ENCODE assay signal across 8 cellular contexts in the genomic region with DNA sequence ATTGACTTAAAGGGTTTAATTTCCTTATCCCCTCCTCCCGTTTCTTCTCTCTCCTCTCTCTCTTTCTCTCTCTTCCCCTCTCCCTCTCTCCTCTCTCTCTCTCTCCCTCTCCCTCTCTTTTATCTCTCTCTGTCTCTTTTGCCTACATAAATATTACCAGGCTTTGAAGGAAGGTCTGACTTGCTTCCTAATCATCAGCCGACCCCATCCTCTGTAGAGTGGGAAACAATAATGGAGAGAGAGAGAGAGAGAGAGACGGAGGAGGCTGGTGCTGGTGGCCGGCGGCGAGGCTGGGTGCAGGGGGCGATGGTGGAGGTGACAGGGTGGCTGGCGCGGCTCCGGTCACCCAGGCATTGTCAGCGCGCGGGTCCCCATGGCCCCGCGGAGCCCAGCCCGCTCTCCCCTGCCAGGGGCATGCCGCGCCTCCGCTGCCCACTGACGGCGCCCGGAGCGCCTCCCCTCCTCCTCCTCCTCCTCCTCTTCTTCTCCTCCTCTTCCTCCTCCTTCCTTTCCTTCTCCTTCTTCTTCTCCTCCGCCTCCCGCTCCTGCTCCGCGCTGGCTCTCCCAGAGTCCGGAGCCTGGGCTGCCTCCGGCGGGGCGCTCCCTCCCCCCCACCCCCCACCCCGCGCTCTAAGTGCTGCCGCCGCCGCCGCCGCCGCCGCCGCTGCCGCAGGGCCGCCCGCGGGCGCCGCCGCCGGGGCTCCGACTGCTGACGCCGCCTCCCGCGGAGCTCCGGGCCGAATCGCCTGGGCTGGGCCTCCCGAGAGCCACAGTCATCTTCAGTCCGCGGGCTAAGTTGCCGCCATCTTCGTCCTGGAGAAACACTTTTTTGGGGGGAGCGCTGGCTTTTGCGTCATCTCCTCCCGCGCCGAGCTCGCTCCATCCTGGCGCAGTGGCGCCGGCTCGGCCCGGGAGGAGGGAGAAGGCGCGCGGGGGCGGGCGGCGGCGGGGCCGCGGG.
DNase-seq lines count a peak whose midpoint lies in the region; ATAC-seq and TF ChIP-seq lines count a peak whose summit lies in the region.

No MANE protein-coding gene starts in this region.

- intact Hi-C loops in stomach (cut with DNase I; ENCODE audit: low total_unique reads): no loop called here

- peaks cover 56% of the 10 kb centered on the region for H3K27me3 ChIP-seq in iPS-20b (ENCODE audit: insufficient read depth, low read length)
- H3K27me3 ChIP-seq in stomach: peaks cover 0 to 68% (median 31%) of the 10 kb centered on the region in 3 donors

- peak overlapping the region; percentile 89 for H3K4me3 ChIP-seq in iPS-20b (ENCODE audit: low read length)
- H3K4me3 ChIP-seq in stomach: peak overlapping the region; percentile 38 to 62 (median 48)

- peak overlapping the region; percentile 74 for H3K27ac ChIP-seq in angular gyrus (ENCODE audit: low read depth, low read length)
- H3K27ac ChIP-seq in iPS-20b (ENCODE audit: low read length): no peak overlapping the region
- H3K27ac ChIP-seq in stomach: no peak overlapping the region

- TF ChIP-seq CTCF in stomach (IDR thresholded peaks at IDR 0.05): no peak

- H3K9ac ChIP-seq in iPS-20b (ENCODE audit: low read depth, low read length): peak overlapping the region; percentile 35; the same call in 1 of the 2 replicates

- no peak for TF ChIP-seq POLR2A in stomach (IDR thresholded peaks at IDR 0.05)

- WGBS in stomach, 5 donors: 1 to 5% (median 1%) methylated on average over 52 to 82 of the region's 82 CpGs

- peaks cover 3% of the 10 kb centered on the region; the same call in 1 of the 2 replicates for H3K4me1 ChIP-seq in iPS-20b (ENCODE audit: insufficient read depth, low read length)
- peaks cover 17 to 38% (median 34%) of the 10 kb centered on the region in 4 donors for H3K4me1 ChIP-seq in stomach

- TF ChIP-seq EP300 in stomach (IDR thresholded peaks at IDR 0.05): no peak

- H3K36me3 ChIP-seq in iPS-20b (ENCODE audit: insufficient read depth, low read depth, low read length): no peaks in the 10 kb centered on the region
- H3K36me3 ChIP-seq in stomach: no peaks in the 10 kb centered on the region

- DNase-seq in AG20443 (ENCODE audit: low spot score): peak; percentile 51
- DNase-seq in NCI-H1092 treated with DMSO at 0.1 percent for 48 hours (lab: John Stamatoyannopoulos, UW): peak; percentile 85
- no peak for DNase-seq in stomach
- no peak for DNase-seq in MV-4-11 (lab: John Stamatoyannopoulos, UW)

- ATAC-seq in HG02610 (IDR thresholded peaks at IDR 0.05; ENCODE audit: unreplicated experiment) (no peak), HG03432 (IDR thresholded peaks at IDR 0.05; ENCODE audit: unreplicated experiment) (no peak)

- H3K9me3 ChIP-seq in iPS-20b (ENCODE audit: insufficient read depth, low read depth, low read length) (no peaks in the 10 kb centered on the region), stomach (peaks cover 0 to 3% (median 0%) of the 10 kb centered on the region in 4 donors)

Comparison
In these comparisons a context has a peak if more than half of its experiments do, and no peak if none do; other contexts are left out.
1. DNase-seq: peak in AG20443 (single experiment) and NCI-H1092 treated with DMSO at 0.1 percent for 48 hours (single experiment); none in stomach (single experiment) and MV-4-11 (single experiment).